In the genomic region with DNA sequence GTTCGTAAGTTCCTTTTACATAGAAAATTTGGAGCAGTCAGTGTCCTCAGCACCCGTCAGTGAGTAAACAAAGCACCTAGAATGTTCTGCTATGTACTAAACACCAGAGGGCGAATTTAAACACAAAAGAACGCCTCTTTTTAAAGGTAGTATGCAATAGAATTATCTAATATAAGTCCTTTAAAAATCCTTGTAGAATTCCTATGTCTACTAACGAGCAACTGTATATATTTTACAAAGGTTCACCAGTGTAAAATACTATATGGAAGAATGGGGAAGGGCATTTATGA, we compare ENCODE assay signal across 9 cellular contexts. TPM values are rescaled to one million over a fixed set of nuclear protein-coding genes. Genes with fewer than 3 reads are reported as not detected.
DNase-seq lines count a peak whose midpoint lies in the region; ATAC-seq and TF ChIP-seq lines count a peak whose summit lies in the region.
"Had no signal": no experiment of that assay in that cellular context is flagged by ENCODE, and none has a peak within 500 bp of the region (broad histone marks: within the 10 kb centered on the region; RNA-seq: fewer than 3 reads in every experiment).

No MANE protein-coding gene starts in this region.

- DNase-seq in activated CD4-positive, alpha-beta T cell treated with anti-CD3 and anti-CD28 coated beads for 36 hours: no peak
- no peak for DNase-seq in activated CD4-positive, alpha-beta T cell treated with anti-CD3 and anti-CD28 coated beads, Interleukin-2, amount 50 U/mL, for 1 hour
- DNase-seq in SW480 (ENCODE audit: low spot score): peak; percentile 53
- DNase-seq in fibroblast of villous mesenchyme (ENCODE audit: low read depth): no peak
- DNase-seq in renal cortical epithelial cell (ENCODE audit: low read depth): peak; percentile 26
- no peak for DNase-seq in mesenteric fat pad (ENCODE audit: low spot score)
- no peak for DNase-seq in GM19240 (ENCODE audit: insufficient read length, low spot score)
- DNase-seq: DND-41 had no signal

- H3K27me3 Mint-ChIP-seq in activated CD4-positive, alpha-beta T cell treated with anti-CD3 and anti-CD28 coated beads for 36 hours: no peaks in the 10 kb centered on the region

- no peaks in the 10 kb centered on the region for H3K9me3 Mint-ChIP-seq in activated CD4-positive, alpha-beta T cell treated with anti-CD3 and anti-CD28 coated beads for 36 hours (ENCODE audit: low read depth)

- POLR2A ChIA-PET in activated CD4-positive, alpha-beta T cell treated with anti-CD3 and anti-CD28 coated beads for 36 hours (lab: Charles Lee): no interaction called here

- peak overlapping the region; percentile 70 for H3K27ac Mint-ChIP-seq in activated CD4-positive, alpha-beta T cell treated with anti-CD3 and anti-CD28 coated beads for 36 hours

- intact Hi-C loops in activated CD4-positive, alpha-beta T cell treated with anti-CD3 and anti-CD28 coated beads for 36 hours (cut with DNase I, micrococcal nuclease): loop anchor here in 1 of 2 experiments (5.0 kb wide), 1 partner anchor 1035 kb away; no protein-coding TSS in a partner anchor

- peak overlapping the region; percentile 64 for H3K4me3 ChIP-seq in fibroblast of villous mesenchyme (ENCODE audit: low read depth, low read length)

- peak; percentile 63 for ATAC-seq in activated CD4-positive, alpha-beta T cell treated with anti-CD3 and anti-CD28 coated beads for 36 hours
- peak; percentile 26 for ATAC-seq in HG03060 (IDR thresholded peaks at IDR 0.05; ENCODE audit: low read depth, unreplicated experiment)

- H3K36me3 Mint-ChIP-seq in activated CD4-positive, alpha-beta T cell treated with anti-CD3 and anti-CD28 coated beads for 36 hours (ENCODE audit: low read depth): no peaks in the 10 kb centered on the region

- CTCF ChIA-PET in activated CD4-positive, alpha-beta T cell treated with anti-CD3 and anti-CD28 coated beads for 36 hours (lab: Charles Lee): interaction anchor here (1.0 kb wide), 1 partner anchor 22 kb away, joined by 3 read pairs; no protein-coding TSS in a partner anchor

- no peaks in the 10 kb centered on the region for H3K4me1 Mint-ChIP-seq in activated CD4-positive, alpha-beta T cell treated with anti-CD3 and anti-CD28 coated beads for 36 hours

- peak; percentile 28 for TF ChIP-seq CTCF in fibroblast of villous mesenchyme (IDR thresholded peaks at IDR 0.05; ENCODE audit: insufficient read depth, low read depth, low read length)

- H3K4me3 Mint-ChIP-seq in activated CD4-positive, alpha-beta T cell treated with anti-CD3 and anti-CD28 coated beads for 36 hours: peak overlapping the region; percentile 65

RNA-seq across cellular contexts. Expression of a gene that starts 0.5 kb away (rescaled TPM):
- total RNA-seq in activated CD4-positive, alpha-beta T cell treated with anti-CD3 and anti-CD28 coated beads for 36 hours: 1 to 10 TPM in 1 of 2 experiments, under 1 TPM in 1; 0.30 to 1.2 TPM
- total RNA-seq in fibroblast of villous mesenchyme (1.3 TPM in 2 replicates), renal cortical epithelial cell (2.3 and 9.1 TPM in 2 replicates), mesenteric fat pad (2.5 TPM)

RNA-seq across cellular contexts. Expression of a gene that starts 11.8 kb away (rescaled TPM):
- 10 to 100 TPM; 32.3 to 35.3 TPM for total RNA-seq in activated CD4-positive, alpha-beta T cell treated with anti-CD3 and anti-CD28 coated beads for 36 hours
- total RNA-seq in fibroblast of villous mesenchyme (95.7 and 106 TPM in 2 replicates), renal cortical epithelial cell (96.4 and 119 TPM in 2 replicates), mesenteric fat pad (48.3 TPM)

Comparison
In these comparisons a context has a peak if more than half of its experiments do, and no peak if none do; other contexts are left out.
1. DNase-seq: peak in SW480 (single experiment) and renal cortical epithelial cell (single experiment); none in activated CD4-positive, alpha-beta T cell treated with anti-CD3 and anti-CD28 coated beads for 36 hours (single experiment), activated CD4-positive, alpha-beta T cell treated with anti-CD3 and anti-CD28 coated beads, Interleukin-2, amount 50 U/mL, for 1 hour (single experiment), fibroblast of villous mesenchyme (single experiment), mesenteric fat pad (single experiment) and GM19240 (single experiment).